13 cellular contexts compared by ENCODE assay signal in the genomic region with DNA sequence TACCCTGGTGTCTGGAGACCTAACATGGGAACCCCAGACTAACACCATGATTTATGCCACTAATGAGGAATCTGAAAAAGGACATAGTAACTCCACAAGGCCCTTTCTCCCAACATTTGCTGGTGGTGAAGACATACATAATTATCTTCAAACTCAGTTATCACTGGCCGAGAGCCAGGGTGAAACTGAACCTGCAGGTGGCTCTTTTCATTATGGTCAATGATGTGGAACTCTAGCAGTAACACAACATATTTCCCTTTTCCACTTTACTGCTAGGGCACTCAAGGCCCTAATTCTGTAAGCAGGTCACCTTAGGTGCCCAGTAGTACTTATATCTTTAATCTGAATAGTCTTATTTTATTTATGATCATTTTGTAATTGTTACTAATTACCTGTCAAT.
DNase-seq lines count a peak whose midpoint lies in the region; ATAC-seq and TF ChIP-seq lines count a peak whose summit lies in the region.
"Had no signal": no experiment of that assay in that cellular context is flagged by ENCODE, and none has a peak within 500 bp of the region (broad histone marks: within the 10 kb centered on the region; RNA-seq: fewer than 3 reads in every experiment).

No MANE protein-coding gene starts in this region.

- no peaks in the 10 kb centered on the region for H3K36me3 ChIP-seq in tibial artery
- H3K36me3 ChIP-seq: brain microvascular endothelial cell, gastroesophageal sphincter had no signal

- intact Hi-C loops in lower leg skin (cut with DNase I; ENCODE audit: low total_unique reads): no loop called here
- intact Hi-C loops in tibial artery (cut with DNase I; ENCODE audit: low total_unique reads): no loop called here

- no peaks in the 10 kb centered on the region for H3K4me1 ChIP-seq in tibial artery
- H3K4me1 ChIP-seq: gastroesophageal sphincter had no signal

- ATAC-seq in GM18502 (IDR thresholded peaks at IDR 0.05; ENCODE audit: poor library complexity, unreplicated experiment) (peak; percentile 59), GM21447 (IDR thresholded peaks at IDR 0.05; ENCODE audit: unreplicated experiment) (peak; percentile 64), HG03135 (IDR thresholded peaks at IDR 0.05; ENCODE audit: unreplicated experiment) (no peak)
- ATAC-seq: gastroesophageal sphincter, Panc1 had no signal

- no peaks in the 10 kb centered on the region for H3K27me3 ChIP-seq in tibial artery
- H3K27me3 ChIP-seq: brain microvascular endothelial cell, gastroesophageal sphincter had no signal

- peak; percentile 77 for DNase-seq in NCI-H1105 treated with DMSO at 0.1 percent for 48 hours (lab: John Stamatoyannopoulos, UW)
- DNase-seq in SHP77 (lab: John Stamatoyannopoulos, UW): peak; percentile 79 to 86
- no peak for DNase-seq in lower leg skin (ENCODE audit: low spot score in 2 of 2)
- DNase-seq in tibial artery: no peak
- DNase-seq: activated CD4-positive, alpha-beta T cell treated with anti-CD3 and anti-CD28 coated beads for 48 hours; brain microvascular endothelial cell; CD4-positive, alpha-beta memory T cell; effector CD8-positive, alpha-beta T cell had no signal

- no peak overlapping the region for H3K4me3 ChIP-seq in lower leg skin (ENCODE audit: low read depth, poor library complexity, severe bottlenecking)
- H3K4me3 ChIP-seq in tibial artery: no peak overlapping the region
- H3K4me3 ChIP-seq: gastroesophageal sphincter had no signal

- TF ChIP-seq CTCF in lower leg skin (IDR thresholded peaks at IDR 0.05) (no peak), tibial artery (IDR thresholded peaks at IDR 0.05) (no peak)

- no peaks in the 10 kb centered on the region for H3K9me3 ChIP-seq in tibial artery
- H3K9me3 ChIP-seq: gastroesophageal sphincter had no signal

- no peak overlapping the region for H3K27ac ChIP-seq in tibial artery
- H3K27ac ChIP-seq: brain microvascular endothelial cell, gastroesophageal sphincter had no signal

- WGBS in lower leg skin, 2 donors: 80 to 89% methylated on average over 1 of the region's 1 CpG

- no peak for TF ChIP-seq POLR2A in lower leg skin (IDR thresholded peaks at IDR 0.05)

Comparison
In these comparisons a context has a peak if more than half of its experiments do, and no peak if none do; other contexts are left out.
1. DNase-seq: peak in NCI-H1105 treated with DMSO at 0.1 percent for 48 hours (single experiment) and SHP77 (2 of 2); none in lower leg skin (0 of 2) and tibial artery (0 of 2).